ENCODE assay signal across 12 cellular contexts in genomic region chr5:179860301-179860700, GRCh38. TPM values are rescaled to one million over a fixed set of nuclear protein-coding genes. Genes with fewer than 3 reads are reported as not detected.
A peak's percentile ranks its signal among the peaks of the same experiment; 100 is the strongest.
DNase-seq lines count a peak whose midpoint lies in the region; ATAC-seq and TF ChIP-seq lines count a peak whose summit lies in the region.
"Had no signal": no experiment of that assay in that cellular context is flagged by ENCODE, and none has a peak within 500 bp of the region (broad histone marks: within the 10 kb centered on the region; RNA-seq: fewer than 3 reads in every experiment).

No MANE protein-coding gene starts in this region.

- no peak overlapping the region for H2AFZ ChIP-seq in PC-3 (ENCODE audit: low read length)

- no peaks in the 10 kb centered on the region; the same call in 1 of the 2 replicates for H3K36me3 ChIP-seq in PC-3 (ENCODE audit: low read depth, low read length)
- peaks cover 24 to 33% (median 31%) of the 10 kb centered on the region in 3 donors for H3K36me3 ChIP-seq in skeletal muscle tissue (ENCODE audit: control insufficient read depth in 3 of 3, insufficient read depth in 3 of 3, low read length in 3 of 3)

- peak overlapping the region; percentile 57 for H3K4me3 Mint-ChIP-seq in activated CD4-positive, alpha-beta T cell treated with anti-CD3 and anti-CD28 coated beads, Interleukin-2, amount 10 ng/mL, durations not matched to agents 7 days and 5 days
- H3K4me3 Mint-ChIP-seq in endothelial cell (ENCODE audit: unreplicated experiment) = peak overlapping the region; percentile 83

- H4K20me1 ChIP-seq in PC-3 (ENCODE audit: low read length) = no peaks in the 10 kb centered on the region

- CTCF ChIA-PET in activated CD4-positive, alpha-beta T cell treated with anti-CD3 and anti-CD28 coated beads, Interleukin-2, amount 10 ng/mL, durations not matched to agents 7 days and 5 days (lab: Charles Lee) = no interaction called here
- CTCF ChIA-PET in PC-3 (lab: Charles Lee) = no interaction called here

- no peak for DNase-seq in activated CD4-positive, alpha-beta T cell treated with anti-CD3 and anti-CD28 coated beads, Interleukin-2, amount 10 ng/mL, durations not matched to agents 7 days and 5 days
- DNase-seq in activated CD4-positive, alpha-beta T cell treated with anti-CD3 and anti-CD28 coated beads, Interleukin-2, amount 50 U/mL, for 48 hours = no peak
- DNase-seq in PC-3 (no peak), endothelial cell (ENCODE audit: low spot score) (no peak), D341Med (ENCODE audit: low spot score) (no peak), kidney glomerular epithelial cell (lab: John Stamatoyannopoulos, UW) (no peak)
- DNase-seq: ACHN, NCI-H1436 treated with DMSO at 0.1 percent for 48 hours, SW 1271 had no signal

- H3K4me1 Mint-ChIP-seq in activated CD4-positive, alpha-beta T cell treated with anti-CD3 and anti-CD28 coated beads, Interleukin-2, amount 10 ng/mL, durations not matched to agents 7 days and 5 days = peaks cover 17% of the 10 kb centered on the region
- peaks cover 21% of the 10 kb centered on the region for H3K4me1 Mint-ChIP-seq in endothelial cell (ENCODE audit: unreplicated experiment)

- TF ChIP-seq CTCF in PC-3 (conservative IDR thresholded peaks at IDR 0.05; ENCODE audit: low read depth, low read length) (no peak), endothelial cell (IDR thresholded peaks at IDR 0.05; ENCODE audit: unreplicated experiment) (no peak)

- H3K4me1 ChIP-seq in PC-3 (ENCODE audit: insufficient read depth, low read length) = no peaks in the 10 kb centered on the region
- H3K4me1 ChIP-seq in skeletal muscle tissue (ENCODE audit: control insufficient read depth in 3 of 3, insufficient read depth in 3 of 3, low read length in 3 of 3) = peaks cover 16 to 17% (median 16%) of the 10 kb centered on the region in 3 donors

- no TSS peak for BruUV-seq in PC-3 (replicated peaks; lab: Mats Ljungman, UMichigan)

- peaks cover 23% of the 10 kb centered on the region for H3K79me2 ChIP-seq in PC-3 (ENCODE audit: low read length)

- H3K9me3 ChIP-seq in PC-3 (ENCODE audit: low read length) (no peaks in the 10 kb centered on the region), skeletal muscle tissue (ENCODE audit: control insufficient read depth in 3 of 3, low read length in 3 of 3) (no peaks in the 10 kb centered on the region)

- H3K27me3 Mint-ChIP-seq in activated CD4-positive, alpha-beta T cell treated with anti-CD3 and anti-CD28 coated beads, Interleukin-2, amount 10 ng/mL, durations not matched to agents 7 days and 5 days = no peaks in the 10 kb centered on the region
- H3K27me3 Mint-ChIP-seq in endothelial cell (ENCODE audit: unreplicated experiment) = peaks cover 9% of the 10 kb centered on the region

- no peak overlapping the region for H3K27ac Mint-ChIP-seq in activated CD4-positive, alpha-beta T cell treated with anti-CD3 and anti-CD28 coated beads, Interleukin-2, amount 10 ng/mL, durations not matched to agents 7 days and 5 days
- no peak overlapping the region for H3K27ac Mint-ChIP-seq in endothelial cell (ENCODE audit: unreplicated experiment)

- no peaks in the 10 kb centered on the region for H3K27me3 ChIP-seq in PC-3 (ENCODE audit: low read length)
- H3K27me3 ChIP-seq in skeletal muscle tissue (ENCODE audit: control insufficient read depth in 3 of 3, insufficient read depth in 3 of 3, low read length in 3 of 3) = no peaks in the 10 kb centered on the region

- no peaks in the 10 kb centered on the region for H3K9me2 ChIP-seq in PC-3 (replicated peaks; ENCODE audit: low read length)

- H3K4me2 ChIP-seq in PC-3 (ENCODE audit: low read length) = peak overlapping the region; percentile 98

- H3K9me3 Mint-ChIP-seq in activated CD4-positive, alpha-beta T cell treated with anti-CD3 and anti-CD28 coated beads, Interleukin-2, amount 10 ng/mL, durations not matched to agents 7 days and 5 days = no peaks in the 10 kb centered on the region
- H3K9me3 Mint-ChIP-seq in endothelial cell (ENCODE audit: unreplicated experiment) = no peaks in the 10 kb centered on the region

- intact Hi-C loops in PC-3 (cut with micrococcal nuclease) = no loop called here

- H3K4me3 ChIP-seq in PC-3 (ENCODE audit: low read length) (peak overlapping the region; percentile 95; the same call in 1 of the 2 replicates), skeletal muscle tissue (ENCODE audit: low read length in 3 of 3) (peak overlapping the region in 1 of 3 donors; percentile 52)

- H3F3A ChIP-seq in PC-3 (ENCODE audit: low read length, unreplicated experiment) = no peaks in the 10 kb centered on the region

- H3K9ac ChIP-seq in PC-3 (ENCODE audit: low read length) (no peak overlapping the region), skeletal muscle tissue (ENCODE audit: low read depth in 1 of 3, low read length in 3 of 3) (peak overlapping the region in 2 of 3 donors; percentile 96 to 100)

- H3K27ac ChIP-seq in PC-3 (ENCODE audit: low read length) (no peak overlapping the region), skeletal muscle tissue (ENCODE audit: low read depth, low read length) (no peak overlapping the region)

- no peak for ATAC-seq in PC-3
- ATAC-seq in HG03460 (IDR thresholded peaks at IDR 0.05; ENCODE audit: unreplicated experiment) = no peak
- ATAC-seq: HepG2 had no signal

- peaks cover 15% of the 10 kb centered on the region for H3K36me3 Mint-ChIP-seq in activated CD4-positive, alpha-beta T cell treated with anti-CD3 and anti-CD28 coated beads, Interleukin-2, amount 10 ng/mL, durations not matched to agents 7 days and 5 days (ENCODE audit: low read depth)
- peaks cover 19% of the 10 kb centered on the region for H3K36me3 Mint-ChIP-seq in endothelial cell (ENCODE audit: low read depth, unreplicated experiment)

- POLR2A ChIA-PET in activated CD4-positive, alpha-beta T cell treated with anti-CD3 and anti-CD28 coated beads, Interleukin-2, amount 10 ng/mL, durations not matched to agents 7 days and 5 days (lab: Charles Lee) = no interaction called here
- POLR2A ChIA-PET in PC-3 (lab: Charles Lee; ENCODE audit: unreplicated experiment) = no interaction called here

RNA-seq across cellular contexts. Expression of gene MRNIP, which starts 1.7 kb away (rescaled TPM):
- 10 to 100 TPM; 11.7 to 16.8 TPM for total RNA-seq in activated CD4-positive, alpha-beta T cell treated with anti-CD3 and anti-CD28 coated beads, Interleukin-2, amount 10 ng/mL, durations not matched to agents 7 days and 5 days
- total RNA-seq in PC-3 (2014; rRNA removed) (20.2 and 26.1 TPM in 2 replicates), endothelial cell (ENCODE audit: unreplicated experiment) (38.5 TPM), skeletal muscle tissue (21.4 TPM)

RNA-seq across cellular contexts. Expression of gene SQSTM1, which starts 39.6 kb away (rescaled TPM):
- total RNA-seq in activated CD4-positive, alpha-beta T cell treated with anti-CD3 and anti-CD28 coated beads, Interleukin-2, amount 10 ng/mL, durations not matched to agents 7 days and 5 days = 10 to 100 TPM; 79.6 to 93.0 TPM
- total RNA-seq in PC-3 (2014; rRNA removed) = 253 and 341 TPM in 2 replicates
- total RNA-seq in endothelial cell (ENCODE audit: unreplicated experiment) = 82.2 TPM
- total RNA-seq in skeletal muscle tissue = 54.8 TPM

RNA-seq across cellular contexts. Expression of gene TBC1D9B, which starts 47.4 kb away (rescaled TPM):
- 10 to 100 TPM; 86.4 to 92.9 TPM for total RNA-seq in activated CD4-positive, alpha-beta T cell treated with anti-CD3 and anti-CD28 coated beads, Interleukin-2, amount 10 ng/mL, durations not matched to agents 7 days and 5 days
- total RNA-seq in PC-3 (2014; rRNA removed) (44.9 and 67.7 TPM in 2 replicates), endothelial cell (ENCODE audit: unreplicated experiment) (138 TPM), skeletal muscle tissue (32.9 TPM)

RNA-seq across cellular contexts. Expression of gene MGAT4B, which starts 53.6 kb away (rescaled TPM):
- 10 to 100 TPM; 86.2 to 87.7 TPM for total RNA-seq in activated CD4-positive, alpha-beta T cell treated with anti-CD3 and anti-CD28 coated beads, Interleukin-2, amount 10 ng/mL, durations not matched to agents 7 days and 5 days
- 88.9 and 113 TPM in 2 replicates for total RNA-seq in PC-3 (2014; rRNA removed)
- 163 TPM for total RNA-seq in endothelial cell (ENCODE audit: unreplicated experiment)
- 32.4 TPM for total RNA-seq in skeletal muscle tissue
